In genomic region chr11:88326112-88326511, GRCh38 we compare ENCODE assay signal across 1 cellular context.
TF ChIP-seq lines count a peak whose summit lies in the region.

No MANE protein-coding gene starts in this region.

TF ChIP-seq in GM23338, 12 proteins besides CTCF, POLR2A, EP300 and RAD21 (continued from another document):
- TF ChIP-seq, protein P1, sequence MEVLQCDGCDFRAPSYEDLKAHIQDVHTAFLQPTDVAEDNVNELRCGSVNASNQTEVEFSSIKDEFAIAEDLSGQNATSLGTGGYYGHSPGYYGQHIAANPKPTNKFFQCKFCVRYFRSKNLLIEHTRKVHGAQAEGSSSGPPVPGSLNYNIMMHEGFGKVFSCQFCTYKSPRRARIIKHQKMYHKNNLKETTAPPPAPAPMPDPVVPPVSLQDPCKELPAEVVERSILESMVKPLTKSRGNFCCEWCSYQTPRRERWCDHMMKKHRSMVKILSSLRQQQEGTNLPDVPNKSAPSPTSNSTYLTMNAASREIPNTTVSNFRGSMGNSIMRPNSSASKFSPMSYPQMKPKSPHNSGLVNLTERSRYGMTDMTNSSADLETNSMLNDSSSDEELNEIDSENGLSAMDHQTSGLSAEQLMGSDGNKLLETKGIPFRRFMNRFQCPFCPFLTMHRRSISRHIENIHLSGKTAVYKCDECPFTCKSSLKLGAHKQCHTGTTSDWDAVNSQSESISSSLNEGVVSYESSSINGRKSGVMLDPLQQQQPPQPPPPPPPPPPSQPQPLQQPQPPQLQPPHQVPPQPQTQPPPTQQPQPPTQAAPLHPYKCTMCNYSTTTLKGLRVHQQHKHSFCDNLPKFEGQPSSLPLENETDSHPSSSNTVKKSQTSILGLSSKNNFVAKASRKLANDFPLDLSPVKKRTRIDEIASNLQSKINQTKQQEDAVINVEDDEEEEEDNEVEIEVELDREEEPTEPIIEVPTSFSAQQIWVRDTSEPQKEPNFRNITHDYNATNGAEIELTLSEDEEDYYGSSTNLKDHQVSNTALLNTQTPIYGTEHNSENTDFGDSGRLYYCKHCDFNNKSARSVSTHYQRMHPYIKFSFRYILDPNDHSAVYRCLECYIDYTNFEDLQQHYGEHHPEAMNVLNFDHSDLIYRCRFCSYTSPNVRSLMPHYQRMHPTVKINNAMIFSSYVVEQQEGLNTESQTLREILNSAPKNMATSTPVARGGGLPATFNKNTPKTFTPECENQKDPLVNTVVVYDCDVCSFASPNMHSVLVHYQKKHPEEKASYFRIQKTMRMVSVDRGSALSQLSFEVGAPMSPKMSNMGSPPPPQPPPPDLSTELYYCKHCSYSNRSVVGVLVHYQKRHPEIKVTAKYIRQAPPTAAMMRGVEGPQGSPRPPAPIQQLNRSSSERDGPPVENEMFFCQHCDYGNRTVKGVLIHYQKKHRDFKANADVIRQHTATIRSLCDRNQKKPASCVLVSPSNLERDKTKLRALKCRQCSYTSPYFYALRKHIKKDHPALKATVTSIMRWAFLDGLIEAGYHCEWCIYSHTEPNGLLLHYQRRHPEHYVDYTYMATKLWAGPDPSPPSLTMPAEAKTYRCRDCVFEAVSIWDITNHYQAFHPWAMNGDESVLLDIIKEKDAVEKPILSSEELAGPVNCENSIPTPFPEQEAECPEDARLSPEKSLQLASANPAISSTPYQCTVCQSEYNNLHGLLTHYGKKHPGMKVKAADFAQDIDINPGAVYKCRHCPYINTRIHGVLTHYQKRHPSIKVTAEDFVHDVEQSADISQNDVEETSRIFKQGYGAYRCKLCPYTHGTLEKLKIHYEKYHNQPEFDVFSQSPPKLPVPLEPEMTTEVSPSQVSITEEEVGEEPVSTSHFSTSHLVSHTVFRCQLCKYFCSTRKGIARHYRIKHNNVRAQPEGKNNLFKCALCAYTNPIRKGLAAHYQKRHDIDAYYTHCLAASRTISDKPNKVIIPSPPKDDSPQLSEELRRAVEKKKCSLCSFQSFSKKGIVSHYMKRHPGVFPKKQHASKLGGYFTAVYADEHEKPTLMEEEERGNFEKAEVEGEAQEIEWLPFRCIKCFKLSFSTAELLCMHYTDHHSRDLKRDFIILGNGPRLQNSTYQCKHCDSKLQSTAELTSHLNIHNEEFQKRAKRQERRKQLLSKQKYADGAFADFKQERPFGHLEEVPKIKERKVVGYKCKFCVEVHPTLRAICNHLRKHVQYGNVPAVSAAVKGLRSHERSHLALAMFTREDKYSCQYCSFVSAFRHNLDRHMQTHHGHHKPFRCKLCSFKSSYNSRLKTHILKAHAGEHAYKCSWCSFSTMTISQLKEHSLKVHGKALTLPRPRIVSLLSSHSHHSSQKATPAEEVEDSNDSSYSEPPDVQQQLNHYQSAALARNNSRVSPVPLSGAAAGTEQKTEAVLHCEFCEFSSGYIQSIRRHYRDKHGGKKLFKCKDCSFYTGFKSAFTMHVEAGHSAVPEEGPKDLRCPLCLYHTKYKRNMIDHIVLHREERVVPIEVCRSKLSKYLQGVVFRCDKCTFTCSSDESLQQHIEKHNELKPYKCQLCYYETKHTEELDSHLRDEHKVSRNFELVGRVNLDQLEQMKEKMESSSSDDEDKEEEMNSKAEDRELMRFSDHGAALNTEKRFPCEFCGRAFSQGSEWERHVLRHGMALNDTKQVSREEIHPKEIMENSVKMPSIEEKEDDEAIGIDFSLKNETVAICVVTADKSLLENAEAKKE (CRISPR knock-in tag; IDR thresholded peaks at IDR 0.05), result no peak
- TF ChIP-seq EZH2 (IDR thresholded peaks at IDR 0.05; ENCODE audit: low read depth, unreplicated experiment) (no peak), STAT1 (IDR thresholded peaks at IDR 0.05; ENCODE audit: unreplicated experiment) (no peak), CREB1 (CRISPR knock-in tag; IDR thresholded peaks at IDR 0.05; ENCODE audit: low read depth) (no peak), REST (IDR thresholded peaks at IDR 0.05; ENCODE audit: unreplicated experiment) (no peak)
- TF ChIP-seq, protein P2, sequence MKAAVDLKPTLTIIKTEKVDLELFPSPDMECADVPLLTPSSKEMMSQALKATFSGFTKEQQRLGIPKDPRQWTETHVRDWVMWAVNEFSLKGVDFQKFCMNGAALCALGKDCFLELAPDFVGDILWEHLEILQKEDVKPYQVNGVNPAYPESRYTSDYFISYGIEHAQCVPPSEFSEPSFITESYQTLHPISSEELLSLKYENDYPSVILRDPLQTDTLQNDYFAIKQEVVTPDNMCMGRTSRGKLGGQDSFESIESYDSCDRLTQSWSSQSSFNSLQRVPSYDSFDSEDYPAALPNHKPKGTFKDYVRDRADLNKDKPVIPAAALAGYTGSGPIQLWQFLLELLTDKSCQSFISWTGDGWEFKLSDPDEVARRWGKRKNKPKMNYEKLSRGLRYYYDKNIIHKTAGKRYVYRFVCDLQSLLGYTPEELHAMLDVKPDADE (IDR thresholded peaks at IDR 0.05), result no peak
